8 cellular contexts compared by ENCODE assay signal in genomic region chr9:127154390-127155191, GRCh38. TPM values are rescaled to one million over a fixed set of nuclear protein-coding genes. Genes with fewer than 3 reads are reported as not detected.
A peak's percentile ranks its signal among the peaks of the same experiment; 100 is the strongest.
DNase-seq lines count a peak whose midpoint lies in the region; ATAC-seq, FAIRE-seq and TF ChIP-seq lines count a peak whose summit lies in the region.

No MANE protein-coding gene starts in this region.

- POLR2A ChIA-PET in RWPE1 (lab: Yijun Ruan, JAX; ENCODE audit: low non-redundant PET): no interaction called here

- CTCF ChIA-PET in RWPE1 (lab: Yijun Ruan, JAX): interaction anchor here (0.6 to 1.0 kb wide), 2 partner anchors 44 to 83 kb away, joined by 3 read pairs; no protein-coding TSS in a partner anchor

- TF ChIP-seq CTCF in KMS-11 (conservative IDR thresholded peaks at IDR 0.05; ENCODE audit: low read depth, low read length): no peak
- TF ChIP-seq CTCF in ovary (IDR thresholded peaks at IDR 0.05): no peak
- TF ChIP-seq CTCF in RWPE1 (conservative IDR thresholded peaks at IDR 0.05; ENCODE audit: low read depth): no peak

- intact Hi-C loops in ovary (cut with DNase I): no loop called here

- H3K9me3 ChIP-seq in ovary: no peaks in the 10 kb centered on the region

- ATAC-seq in HG03521 (IDR thresholded peaks at IDR 0.05; ENCODE audit: unreplicated experiment): no peak

- no peak for TF ChIP-seq EP300 in ovary (IDR thresholded peaks at IDR 0.05)

- H2AFZ ChIP-seq in KMS-11 (ENCODE audit: low read depth): peak overlapping the region; percentile 17; the same call in 1 of the 2 replicates

- TF ChIP-seq POLR2A in GM12892 (IDR thresholded peaks at IDR 0.05; ENCODE audit: low read depth, low read length): no peak
- TF ChIP-seq POLR2A in ovary (IDR thresholded peaks at IDR 0.05): no peak

- H3K27me3 ChIP-seq in KMS-11 (ENCODE audit: insufficient read depth, low read depth) (no peaks in the 10 kb centered on the region), ovary (no peaks in the 10 kb centered on the region)

- DNase-seq in GM12892 (ENCODE audit: insufficient read length) (no peak), dedifferentiated amniotic fluid mesenchymal stem cell (ENCODE audit: extremely low spot score) (peak; percentile 69), ovary (peak; percentile 19 to 63 (median 48)), RWPE1 (ENCODE audit: low spot score) (no peak), NCI-H1930 (lab: John Stamatoyannopoulos, UW) (no peak), NCI-H2171 treated with DMSO at 0.1 percent for 48 hours (lab: John Stamatoyannopoulos, UW) (no peak)

- no peaks in the 10 kb centered on the region for H3K79me2 ChIP-seq in KMS-11 (ENCODE audit: insufficient read depth, low read depth)

- H3K4me1 ChIP-seq in KMS-11 (ENCODE audit: low read depth, poor library complexity, severe bottlenecking) (peaks cover 38% of the 10 kb centered on the region), ovary (ENCODE audit: insufficient read depth) (peaks cover 6% of the 10 kb centered on the region)

- H3K4me2 ChIP-seq in KMS-11: peak overlapping the region; percentile 48; the same call in 1 of the 2 replicates

- 33 to 58% (median 37%) methylated on average over 13 of the region's 13 CpGs for WGBS in ovary, 3 donors

- H3K4me3 ChIP-seq in KMS-11 (IDR thresholded peaks at IDR 0.05; ENCODE audit: insufficient read depth, low read depth, low read length) (no peak overlapping the region), ovary (no peak overlapping the region)

- no peak overlapping the region for H3K9ac ChIP-seq in KMS-11

- no peaks in the 10 kb centered on the region for H4K20me1 ChIP-seq in KMS-11 (ENCODE audit: insufficient read depth)

- peak overlapping the region; percentile 41; the same call in 1 of the 2 replicates for H3K27ac ChIP-seq in KMS-11
- peak overlapping the region in 1 of 2 donors; percentile 46 for H3K27ac ChIP-seq in ovary
- no peak overlapping the region for H3K27ac ChIP-seq in RWPE1

- H3K36me3 ChIP-seq in KMS-11 (ENCODE audit: insufficient read depth) (no peaks in the 10 kb centered on the region; the same call in 1 of the 2 replicates), ovary (no peaks in the 10 kb centered on the region)

- peak; percentile 88 for FAIRE-seq in GM12892 (lab: Jason Lieb, UNC)

RNA-seq across cellular contexts. Expression of gene ANGPTL2, which starts 32.2 kb away (rescaled TPM):
- polyA plus RNA-seq in GM12892 (2012; ENCODE audit: missing spikeins): 0.11 TPM
- total RNA-seq in ovary: 100 to 1,000 TPM in 1 of 7 donors, 10 to 100 TPM in 5, 1 to 10 TPM in 1; 9.8 to 108 (median 64.1) TPM
- 100 to 1,000 TPM in 1 of 2 donors, 10 to 100 TPM in 1; 27.5 to 114 TPM for polyA plus RNA-seq in ovary

Comparison
In these comparisons a context has a peak if more than half of its experiments do, and no peak if none do; other contexts are left out.
1. DNase-seq: peak in dedifferentiated amniotic fluid mesenchymal stem cell (single experiment) and ovary (5 of 5); none in GM12892 (single experiment), RWPE1 (single experiment), NCI-H1930 (0 of 2) and NCI-H2171 treated with DMSO at 0.1 percent for 48 hours (single experiment).